In genomic region chr7:100429637-100430449, GRCh38 we compare ENCODE assay signal across 8 cellular contexts. TPM values are rescaled to one million over a fixed set of nuclear protein-coding genes. Genes with fewer than 3 reads are reported as not detected.
DNase-seq lines count a peak whose midpoint lies in the region; ATAC-seq and TF ChIP-seq lines count a peak whose summit lies in the region.

TSS of gene MEPCE (plus strand) at chr7:100429831. CDS start at chr7:100430019, 188 bp downstream.

- peak; percentile 39 for ATAC-seq in GM19351 (IDR thresholded peaks at IDR 0.05; ENCODE audit: unreplicated experiment)
- peak; percentile 34 for ATAC-seq in HG03521 (IDR thresholded peaks at IDR 0.05; ENCODE audit: unreplicated experiment)
- peak; percentile 55 for ATAC-seq in left lobe of liver

- CTCF ChIA-PET in BJ (lab: Yijun Ruan, JAX): interaction anchor here (0.7 to 2.2 kb wide), 4 partner anchors 8 to 276 kb away, joined by 3 to 9 read pairs (median 5); partner anchors contain the start of gene POP7

- peaks cover 17% of the 10 kb centered on the region for H3K36me3 ChIP-seq in BJ (ENCODE audit: control insufficient read depth, insufficient read depth, low read length)

- H3K4me3 ChIP-seq in BJ (ENCODE audit: low read depth, low read length): peak within 1 kb of the TSS; percentile 84

- no peaks in the 10 kb centered on the region for H3K27me3 ChIP-seq in BJ (ENCODE audit: control insufficient read depth, insufficient read depth, low read length)

- TF ChIP-seq CTCF in BJ (IDR thresholded peaks at IDR 0.05; ENCODE audit: insufficient read depth, low read depth, low read length): no peak

- POLR2A ChIA-PET in BJ (lab: Charles Lee): interaction anchor here (0.6 to 0.8 kb wide), 2 partner anchors 17 to 22 kb away, joined by 3 to 6 read pairs; no protein-coding TSS in a partner anchor

- peak; percentile 72 for DNase-seq in BJ (ENCODE audit: low read depth)
- peak; percentile 94 for DNase-seq in NCI-H748 treated with DMSO at 0.1 percent for 48 hours (lab: John Stamatoyannopoulos, UW)
- DNase-seq in activated CD4-positive, alpha-beta T cell treated with anti-CD3 and anti-CD28 coated beads, Interleukin-2, amount 50 U/mL, for 24 hours (ENCODE audit: low read depth in 1 of 2, low spot score in 1 of 2): peak; percentile 95 to 98
- DNase-seq in dedifferentiated amniotic fluid mesenchymal stem cell (ENCODE audit: extremely low spot score): peak; percentile 98
- DNase-seq in left lobe of liver (ENCODE audit: low spot score): peak; percentile 94
- DNase-seq in stimulated activated CD4-positive, alpha-beta T cell treated with anti-CD3 and anti-CD28 coated beads, Interleukin-1b, Interleukin-23, amount 100 ng/mL, for 48 hours: peak; percentile 96

RNA-seq across cellular contexts. Expression of gene MEPCE, which starts in this region (rescaled TPM):
- polyA plus RNA-seq in BJ (2011; rRNA removed): 15.7 and 19.1 TPM in 2 replicates
- 18.9 and 25.2 TPM in 2 replicates for polyA minus RNA-seq in BJ (2011; rRNA and poly(A)+ RNA removed)
- total RNA-seq in left lobe of liver: 23.1 TPM

Comparison
In these comparisons a context has a peak if more than half of its experiments do, and no peak if none do; other contexts are left out.
1. Peak in every context shown above with its lines: DNase-seq, ATAC-seq and H3K4me3 ChIP-seq.